1 cellular context compared by ENCODE assay signal in genomic region chr11:59849129-59849528, GRCh38.
A peak's percentile ranks its signal among the peaks of the same experiment; 100 is the strongest.
TF ChIP-seq lines count a peak whose summit lies in the region.

No MANE protein-coding gene starts in this region.

TF ChIP-seq in K562, 482 proteins besides CTCF, POLR2A, EP300 and RAD21:
- peak; percentile 37; the same call in 1 of the 2 replicates for TF ChIP-seq C11orf30 (IDR thresholded peaks at IDR 0.05; ENCODE audit: low read depth)
- 0 out of 2 replicates have a peak, but pooled peaks have one; percentile 29 for TF ChIP-seq MAFG (tag; conservative IDR thresholded peaks at IDR 0.05)
- TF ChIP-seq UBTF (IDR thresholded peaks at IDR 0.05; ENCODE audit: borderline replicate concordance in 1 of 2, low read depth in 2 of 2, low read length in 2 of 2) = no peak
- no peak for TF ChIP-seq HMGN3 (IDR thresholded peaks at IDR 0.05; ENCODE audit: borderline replicate concordance, extremely low read depth, insufficient read length, low read depth, low read length)
- TF ChIP-seq SAP30 (IDR thresholded peaks at IDR 0.05; ENCODE audit: borderline replicate concordance, insufficient read depth, low read depth, low read length, poor library complexity, severe bottlenecking) = no peak
- TF ChIP-seq NR4A1 (CRISPR knock-in tag; IDR thresholded peaks at IDR 0.05) = no peak
- TF ChIP-seq NR4A1 (tag; IDR thresholded peaks at IDR 0.05) = no peak
- no peak for TF ChIP-seq THAP7 (CRISPR knock-in tag; IDR thresholded peaks at IDR 0.05)
- no peak for TF ChIP-seq ZNF764 (CRISPR knock-in tag; IDR thresholded peaks at IDR 0.05; ENCODE audit: low read depth)
- TF ChIP-seq ZNF316 (IDR thresholded peaks at IDR 0.05) = peak; percentile 54; the same call in 1 of the 2 replicates
